1 cellular context compared by ENCODE assay signal in the genomic region with DNA sequence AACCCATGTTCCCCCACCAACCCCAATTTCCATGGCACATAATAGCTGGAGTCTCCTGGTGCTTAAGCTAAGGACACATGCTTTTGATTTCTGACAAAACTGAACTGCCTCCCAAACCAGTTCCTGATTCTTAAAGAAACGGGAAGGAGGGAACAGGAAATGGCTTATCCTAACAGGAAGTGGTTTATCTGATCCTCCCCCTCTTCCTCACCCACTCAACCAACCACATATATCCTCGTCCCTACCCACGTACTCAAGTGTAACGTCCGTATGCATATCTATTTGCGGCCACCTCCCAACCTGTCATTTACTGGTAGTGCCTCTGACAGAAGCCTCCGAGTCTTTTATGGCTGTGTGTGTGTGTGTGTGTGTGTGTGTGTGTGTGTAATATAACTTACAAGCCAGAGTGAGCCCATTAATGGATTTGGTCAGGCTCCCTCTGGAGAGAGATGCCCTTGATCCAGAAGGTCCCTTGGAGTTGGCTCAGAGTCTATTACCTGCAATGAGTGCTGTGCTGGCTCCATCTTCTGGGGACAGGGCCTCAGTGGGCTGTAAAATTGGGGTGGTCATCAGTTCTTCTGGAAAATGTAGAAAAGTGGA.
TF ChIP-seq lines count a peak whose summit lies in the region.

No MANE protein-coding gene starts in this region.

TF ChIP-seq in HepG2, 621 proteins besides CTCF, POLR2A, EP300 and RAD21:
- TF ChIP-seq PAWR (CRISPR knock-in tag; IDR thresholded peaks at IDR 0.05; ENCODE audit: borderline replicate concordance) (no peak), SATB2 (CRISPR knock-in tag; IDR thresholded peaks at IDR 0.05) (no peak), STAG1 (CRISPR knock-in tag; IDR thresholded peaks at IDR 0.05) (peak; percentile 63)
